Comparison of ENCODE assay signal across 32 cellular contexts in the genomic region with DNA sequence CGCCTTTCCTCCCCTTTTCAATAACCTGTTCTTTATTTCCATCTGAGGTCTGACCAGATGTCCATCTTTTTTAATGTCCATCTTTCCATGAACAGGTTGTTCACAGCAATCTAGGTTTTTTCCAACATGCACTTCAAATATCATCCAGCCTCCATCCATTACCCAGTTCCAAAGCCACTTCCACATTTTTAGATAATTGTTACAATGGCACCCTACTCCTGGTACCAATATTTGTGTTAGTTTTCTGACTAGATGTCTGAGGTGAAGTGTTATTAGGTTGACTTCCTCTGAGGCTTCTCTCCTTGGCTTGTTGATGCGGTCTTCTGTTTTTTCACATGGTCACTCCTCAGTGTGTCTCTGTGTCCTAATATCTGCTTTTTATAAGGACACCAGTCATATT.
"Had no signal": no experiment of that assay in that cellular context is flagged by ENCODE, and none has a peak within 500 bp of the region (broad histone marks: within the 10 kb centered on the region; RNA-seq: fewer than 3 reads in every experiment).

No MANE protein-coding gene starts in this region.

- H3K4me3 ChIP-seq: adrenal gland, ascending aorta, body of pancreas, breast epithelium, cardiac muscle cell had no signal

- H3K4me1 ChIP-seq: adrenal gland, ascending aorta, body of pancreas, breast epithelium had no signal

- ATAC-seq: activated naive CD4-positive, alpha-beta T cell treated with anti-CD3 and anti-CD28 coated beads, Interleukin-2, amount 50 U/mL, for 72 hours; activated naive CD8-positive, alpha-beta T cell treated with anti-CD3 and anti-CD28 coated beads, Interleukin-2, amount 50 U/mL, for 24 hours; activated T-cell treated with anti-CD3 and anti-CD28 coated beads, Interleukin-2, amount 50 U/mL, for 4 hours; activated T-cell treated with anti-CD3 and anti-CD28 coated beads, Interleukin-2, amount 50 U/mL, for 72 hours; activated T-helper 17 cell treated with anti-CD3 and anti-CD28 coated beads, Interleukin-2, amount 50 U/mL, for 72 hours; body of pancreas had no signal

- H3K27me3 ChIP-seq: adrenal gland, ascending aorta, body of pancreas, brain microvascular endothelial cell, breast epithelium, cardiac muscle cell had no signal

- DNase-seq: activated effector memory CD4-positive, alpha-beta T cell treated with anti-CD3 and anti-CD28 coated beads, Interleukin-2, amount 50 U/mL, for 16 hours; activated effector memory CD4-positive, alpha-beta T cell treated with Interleukin-2 at 50 U/mL for 16 hours; activated gamma-delta T cell; activated gamma-delta T cell treated with Interleukin-2 at 50 U/mL for 16 hours; activated naive CD4-positive, alpha-beta T cell; activated naive CD4-positive, alpha-beta T cell treated with anti-CD3 and anti-CD28 coated beads for 36 hours; activated naive CD4-positive, alpha-beta T cell treated with anti-CD3 and anti-CD28 coated beads, Interleukin-2, amount 10 ng/mL, durations not matched to agents 7 days and 5 days; activated naive CD4-positive, alpha-beta T cell treated with Interleukin-2 at 50 U/mL for 16 hours; activated naive CD8-positive, alpha-beta T cell treated with anti-CD3 and anti-CD28 coated beads for 36 hours; activated naive CD8-positive, alpha-beta T cell treated with anti-CD3 and anti-CD28 coated beads, Interleukin-2, amount 10 ng/mL, durations not matched to agents 7 days and 5 days; activated naive CD8-positive, alpha-beta T cell treated with anti-CD3 and anti-CD28 coated beads, Interleukin-2, amount 50 U/mL, for 24 hours; activated T-cell treated with anti-CD3 and anti-CD28 coated beads, Interleukin-2, amount 50 U/mL, for 4 hours; activated T-cell treated with anti-CD3 and anti-CD28 coated beads, Interleukin-2, amount 50 U/mL, for 48 hours; activated T-cell treated with anti-CD3 and anti-CD28 coated beads, Interleukin-2, amount 50 U/mL, for 72 hours; adrenal gland; amniotic stem cell; amygdala; anterior cingulate cortex; aorta; body of pancreas; brain microvascular endothelial cell; caudate nucleus; central memory CD4-positive, alpha-beta T cell; cerebellar nuclear complex had no signal

- H3K36me3 ChIP-seq: adrenal gland, brain microvascular endothelial cell, breast epithelium had no signal

- H3K27ac ChIP-seq: adrenal gland, ascending aorta, body of pancreas, brain microvascular endothelial cell, breast epithelium, cardiac muscle cell had no signal

- FAIRE-seq: astrocyte, bronchial epithelial cell, colon had no signal
